ENCODE assay signal across 1 cellular context in genomic region chr15:68335655-68336054, GRCh38.
TF ChIP-seq lines count a peak whose summit lies in the region.

No MANE protein-coding gene starts in this region.

TF ChIP-seq in A549, 52 proteins besides CTCF, POLR2A, EP300 and RAD21 (continued from another document):
- TF ChIP-seq SREBF2 (IDR thresholded peaks at IDR 0.05) (no peak), RCOR1 (IDR thresholded peaks at IDR 0.05; ENCODE audit: low read depth, low read length) (no peak), GATA3 (IDR thresholded peaks at IDR 0.05; ENCODE audit: borderline replicate concordance) (no peak), ESRRA (IDR thresholded peaks at IDR 0.05; ENCODE audit: borderline replicate concordance, low read length) (no peak), ZNF302 (CRISPR knock-in tag; IDR thresholded peaks at IDR 0.05) (no peak), CHD2 (IDR thresholded peaks at IDR 0.05; ENCODE audit: low read length, partially characterized antibody) (no peak)
TF ChIP-seq in A549: peak in this region for 0.
